Comparison of ENCODE assay signal across 8 cellular contexts in the genomic region with DNA sequence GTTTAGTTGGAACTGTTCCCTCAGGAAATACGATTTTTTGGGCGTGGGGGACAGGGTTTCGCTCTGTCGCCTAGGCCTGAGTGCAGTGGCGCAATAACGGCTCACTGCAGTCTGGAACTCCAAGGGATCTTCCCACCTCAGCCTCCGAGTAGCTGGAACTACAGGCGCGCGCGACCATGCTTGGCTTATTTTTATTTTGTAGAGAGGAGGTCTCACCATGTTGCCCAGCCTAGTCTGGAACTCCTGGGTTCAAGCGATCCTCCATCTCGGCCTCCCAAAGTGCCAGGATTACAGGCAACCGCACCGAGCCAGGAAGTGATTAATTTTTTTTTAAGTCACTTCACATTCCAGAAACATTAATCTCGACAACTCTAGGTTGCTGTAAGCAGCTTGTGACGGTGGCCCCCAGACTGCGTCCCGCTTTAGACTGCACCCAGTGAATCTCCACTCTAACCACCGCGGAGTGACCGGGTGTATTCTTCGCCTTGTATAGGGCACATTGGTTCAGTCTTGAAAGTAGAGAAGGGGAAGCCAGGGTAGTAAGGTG. TPM values are rescaled to one million over a fixed set of nuclear protein-coding genes. Genes with fewer than 3 reads are reported as not detected.
A peak's percentile ranks its signal among the peaks of the same experiment; 100 is the strongest.
DNase-seq lines count a peak whose midpoint lies in the region; ATAC-seq, FAIRE-seq and TF ChIP-seq lines count a peak whose summit lies in the region.

No MANE protein-coding gene starts in this region.

- H3K27ac ChIP-seq in HUES64 (ENCODE audit: low read depth, low read length) (peak overlapping the region; percentile 63; the same call in 1 of the 2 replicates), adipose tissue (ENCODE audit: low read depth, low read length) (peak overlapping the region; percentile 89), iPS DF 6.9 (ENCODE audit: low read length) (no peak overlapping the region), small intestine (ENCODE audit: low read depth in 1 of 2, low read length in 1 of 2) (peak overlapping the region; percentile 79 to 99)

- peak overlapping the region; percentile 96 for H3K9ac ChIP-seq in HUES64 (ENCODE audit: low read depth, low read length)

- H3K36me3 ChIP-seq in BJ (ENCODE audit: control insufficient read depth, insufficient read depth, low read length), result no peaks in the 10 kb centered on the region
- H3K36me3 ChIP-seq in HUES64 (ENCODE audit: insufficient read depth, low read length), result no peaks in the 10 kb centered on the region
- H3K36me3 ChIP-seq in iPS DF 6.9 (ENCODE audit: control insufficient read depth, insufficient read depth, low read length), result no peaks in the 10 kb centered on the region
- no peaks in the 10 kb centered on the region for H3K36me3 ChIP-seq in small intestine (ENCODE audit: control insufficient read depth in 2 of 2, insufficient read depth in 2 of 2, low read length in 2 of 2)

- H3K4me3 ChIP-seq in BJ (ENCODE audit: low read depth, low read length) (peak overlapping the region; percentile 74), HUES64 (ENCODE audit: low read length) (peak overlapping the region; percentile 97), iPS DF 6.9 (ENCODE audit: low read length) (peak overlapping the region; percentile 88; the same call in 1 of the 2 replicates), small intestine (ENCODE audit: low read depth in 1 of 2, low read length in 2 of 2) (peak overlapping the region; percentile 31 to 63)

- WGBS in HUES64, result 94% methylated on average over 23 of the region's 23 CpGs
- 25 to 47% (median 40%) methylated on average over 23 of the region's 23 CpGs for WGBS in adipose tissue, 3 donors
- WGBS in iPS DF 6.9 (ENCODE audit: insufficient coverage, insufficient read length), result no CpG with 5 or more reads among the region's 23 CpGs
- 46 to 54% (median 51%) methylated on average over 23 of the region's 23 CpGs for WGBS in small intestine, 3 donors

- no peaks in the 10 kb centered on the region for H3K27me3 ChIP-seq in BJ (ENCODE audit: control insufficient read depth, insufficient read depth, low read length)
- no peaks in the 10 kb centered on the region for H3K27me3 ChIP-seq in HUES64 (ENCODE audit: insufficient read depth, low read length)
- H3K27me3 ChIP-seq in iPS DF 6.9 (ENCODE audit: control insufficient read depth, insufficient read depth, low read length), result no peaks in the 10 kb centered on the region
- no peaks in the 10 kb centered on the region for H3K27me3 ChIP-seq in small intestine (ENCODE audit: control insufficient read depth in 2 of 2, insufficient read depth in 2 of 2, low read length in 2 of 2)

- no peak for DNase-seq in BJ (ENCODE audit: low read depth)
- no peak for DNase-seq in iPS DF 6.9 (ENCODE audit: low read depth, low spot score)
- peak; percentile 4 for DNase-seq in small intestine

- peaks cover 12% of the 10 kb centered on the region for H3K9me3 ChIP-seq in HUES64 (ENCODE audit: insufficient read depth, low read depth, low read length)
- H3K9me3 ChIP-seq in iPS DF 6.9 (ENCODE audit: control insufficient read depth, insufficient read depth, low read length), result no peaks in the 10 kb centered on the region
- no peaks in the 10 kb centered on the region for H3K9me3 ChIP-seq in small intestine (ENCODE audit: control insufficient read depth, low read depth)

- POLR2A ChIA-PET in BJ (lab: Charles Lee), result no interaction called here

- FAIRE-seq in small intestine (lab: Jason Lieb, UNC), result no peak

- CTCF ChIA-PET in BJ (lab: Yijun Ruan, JAX), result interaction anchor here (0.7 to 2.0 kb wide), 6 partner anchors 13 to 357 kb away, joined by 3 to 7 read pairs (median 3); a partner anchor contains a TSS

- ATAC-seq in HG03025 (IDR thresholded peaks at IDR 0.05; ENCODE audit: low FRiP score, unreplicated experiment) (no peak), GM21737 (IDR thresholded peaks at IDR 0.05; ENCODE audit: unreplicated experiment) (no peak), GM19397 (IDR thresholded peaks at IDR 0.05; ENCODE audit: unreplicated experiment) (no peak)

- no peaks in the 10 kb centered on the region for H3K4me1 ChIP-seq in HUES64 (ENCODE audit: insufficient read depth, low read length)
- peaks cover 2% of the 10 kb centered on the region; the same call in 1 of the 2 replicates for H3K4me1 ChIP-seq in iPS DF 6.9 (ENCODE audit: control insufficient read depth, insufficient read depth, low read length)
- H3K4me1 ChIP-seq in small intestine (ENCODE audit: control insufficient read depth in 2 of 2, insufficient read depth in 1 of 2, low read depth in 1 of 2, low read length in 1 of 2), result peaks cover 0 to 2% of the 10 kb centered on the region in 2 donors

- no peak for TF ChIP-seq CTCF in BJ (IDR thresholded peaks at IDR 0.05; ENCODE audit: insufficient read depth, low read depth, low read length)

RNA-seq across cellular contexts. Expression of gene MIS18BP1, which starts 0.8 kb away (rescaled TPM):
- polyA plus RNA-seq in BJ (2011; rRNA removed) (8.3 and 13.9 TPM in 2 replicates), adipose tissue (10 to 100 TPM in 1 of 3 donors, 1 to 10 TPM in 2; 5.7 to 11.1 (median 9.0) TPM), small intestine (10 to 100 TPM in 1 of 3 donors, 1 to 10 TPM in 2; 3.6 to 11.0 (median 5.9) TPM)
- polyA minus RNA-seq in BJ (2011; rRNA and poly(A)+ RNA removed), result 3.4 and 5.6 TPM in 2 replicates
- 44.9 TPM for polyA plus RNA-seq in HUES64 (2013, experiment 1 of 2)
- 53.9 TPM for polyA plus RNA-seq in HUES64 (2013, experiment 2 of 2)

Comparison
In these comparisons a context has a peak if more than half of its experiments do, and no peak if none do; other contexts are left out.
1. H3K4me3 ChIP-seq: peak in every context shown above with its lines; median percentile 97 in HUES64; 88 in iPS DF 6.9; 74 in BJ; 47 in small intestine.